In genomic region chr15:91125162-91125561, GRCh38 we compare ENCODE assay signal across 11 cellular contexts. TPM values are rescaled to one million over a fixed set of nuclear protein-coding genes. Genes with fewer than 3 reads are reported as not detected.
"Had no signal": no experiment of that assay in that cellular context is flagged by ENCODE, and none has a peak within 500 bp of the region (broad histone marks: within the 10 kb centered on the region; RNA-seq: fewer than 3 reads in every experiment).

No MANE protein-coding gene starts in this region.

- H3K9ac ChIP-seq: KMS-11 had no signal

- ATAC-seq: K562 had no signal

- FAIRE-seq: HTR-8/SVneo, K562 had no signal

- DNase-seq: IMR-90, Karpas-422, Kasumi-1, KBM-7, KG1 had no signal

- H3K27ac ChIP-seq: HL-60, KMS-11 had no signal

- H3K4me3 ChIP-seq: K562 had no signal

- H3K4me2 ChIP-seq: KMS-11 had no signal

RNA-seq across cellular contexts. Expression of gene SV2B, which starts 25.1 kb away (rescaled TPM):
- total RNA-seq: HT-29, HT1080, IMR-90 had no signal
- polyA plus RNA-seq: IMR-90 had no signal
